28 cellular contexts compared by ENCODE assay signal in the genomic region with DNA sequence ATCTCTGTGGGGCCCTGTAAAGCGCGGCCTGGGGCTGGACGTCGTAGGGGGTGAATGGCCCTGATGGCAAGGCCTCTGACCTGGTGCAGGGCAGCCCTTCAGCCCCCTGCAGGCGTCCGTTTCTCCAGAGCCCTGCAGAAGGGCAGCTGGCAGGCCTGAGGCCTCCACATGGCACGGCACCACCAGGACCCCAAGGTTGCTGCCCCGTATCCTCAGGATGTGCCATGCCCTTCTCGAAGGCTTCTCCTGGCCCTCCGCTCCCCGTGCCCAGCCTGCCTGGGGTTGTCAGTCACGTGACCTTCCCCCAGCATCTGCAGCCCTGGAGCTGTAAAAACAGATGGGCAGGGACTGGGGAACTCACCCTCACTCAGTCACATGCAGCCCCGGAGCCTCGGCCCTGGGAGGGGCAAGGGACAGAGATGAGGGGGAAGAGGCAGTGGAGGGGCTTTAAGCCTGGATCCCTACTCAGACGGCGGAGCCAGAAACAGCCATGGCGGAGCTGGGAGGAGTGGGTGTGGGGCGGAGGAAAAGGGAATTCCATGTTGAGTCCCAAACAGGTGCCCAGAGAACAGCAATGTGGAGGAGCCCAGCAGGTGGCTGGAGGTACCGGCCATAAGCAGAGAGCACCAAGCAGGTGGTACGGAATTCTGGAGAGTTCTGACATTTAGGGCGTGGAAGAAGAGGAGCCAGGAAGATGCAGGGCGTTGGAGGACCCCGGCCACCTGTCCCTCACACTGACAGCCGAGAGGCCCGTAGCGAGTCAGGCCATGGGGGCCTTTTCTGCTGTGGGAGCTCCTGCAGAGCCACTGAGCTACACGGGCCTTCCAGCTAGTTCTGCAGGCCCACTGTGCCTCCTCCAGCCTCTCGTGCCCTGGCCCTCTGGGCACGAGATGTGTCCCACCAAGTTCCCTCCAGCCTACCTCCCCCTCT.
DNase-seq lines count a peak whose midpoint lies in the region; ATAC-seq, FAIRE-seq and TF ChIP-seq lines count a peak whose summit lies in the region.
"Had no signal": no experiment of that assay in that cellular context is flagged by ENCODE, and none has a peak within 500 bp of the region (broad histone marks: within the 10 kb centered on the region; RNA-seq: fewer than 3 reads in every experiment).

No MANE protein-coding gene starts in this region.

- no peak for ATAC-seq in natural killer cell treated with Interleukin-12 subunit alpha and Interleukin-12 subunit beta and Interleukin-15 and Interleukin-18, amount 100 ng/mL, for 72 hours
- ATAC-seq in natural killer cell = no peak
- no peak for ATAC-seq in Panc1
- ATAC-seq in aorta (ENCODE audit: low FRiP score) = no peak
- ATAC-seq in HG03045 (IDR thresholded peaks at IDR 0.05; ENCODE audit: unreplicated experiment) = no peak
- no peak for ATAC-seq in HG03095 (IDR thresholded peaks at IDR 0.05; ENCODE audit: unreplicated experiment)
- ATAC-seq: body of pancreas; left colon; naive thymus-derived CD4-positive, alpha-beta T cell had no signal

- in situ Hi-C loops in Panc1 (cut with HindIII; ENCODE audit: low pct_unique_long_range_greater_than_20kb, low sequenced_read_pairs) = no loop called here

- H3K9me3 ChIP-seq in Panc1 (ENCODE audit: control insufficient read depth, insufficient read depth, low read depth, low read length) = no peaks in the 10 kb centered on the region
- H3K9me3 ChIP-seq in kidney (ENCODE audit: control insufficient read depth in 1 of 2, low read length in 2 of 2) = no peaks in the 10 kb centered on the region
- no peaks in the 10 kb centered on the region for H3K9me3 ChIP-seq in aorta (ENCODE audit: control insufficient read depth, low read length)
- H3K9me3 ChIP-seq: BE2C, body of pancreas, thyroid gland had no signal

- H3K4me3 Mint-ChIP-seq in natural killer cell treated with Interleukin-12 subunit alpha and Interleukin-12 subunit beta and Interleukin-15 and Interleukin-18, amount 100 ng/mL, for 72 hours = no peak overlapping the region
- H3K4me3 Mint-ChIP-seq in natural killer cell = no peak overlapping the region
- H3K4me3 Mint-ChIP-seq: activated B cell treated with CpG ODN at 0.5 μM for 24 hours; mesothelial cell of epicardium; naive thymus-derived CD4-positive, alpha-beta T cell; stimulated activated naive CD8-positive, alpha-beta T cell treated with anti-CD3 and anti-CD28 coated beads, Interleukin-15, Interleukin-2, amounts not matched to agents 100 ng/mL and 50 ng/mL, for 24 hours had no signal

- H3K27me3 Mint-ChIP-seq in natural killer cell treated with Interleukin-12 subunit alpha and Interleukin-12 subunit beta and Interleukin-15 and Interleukin-18, amount 100 ng/mL, for 72 hours = no peaks in the 10 kb centered on the region
- no peaks in the 10 kb centered on the region for H3K27me3 Mint-ChIP-seq in natural killer cell (ENCODE audit: low read depth in 2 of 2)
- H3K27me3 Mint-ChIP-seq: activated B cell treated with CpG ODN at 0.5 μM for 24 hours; naive thymus-derived CD4-positive, alpha-beta T cell; stimulated activated naive CD8-positive, alpha-beta T cell treated with anti-CD3 and anti-CD28 coated beads, Interleukin-15, Interleukin-2, amounts not matched to agents 100 ng/mL and 50 ng/mL, for 24 hours had no signal

- CTCF ChIA-PET in Panc1 (lab: Charles Lee) = no interaction called here

- no peaks in the 10 kb centered on the region for H3K36me3 Mint-ChIP-seq in natural killer cell treated with Interleukin-12 subunit alpha and Interleukin-12 subunit beta and Interleukin-15 and Interleukin-18, amount 100 ng/mL, for 72 hours
- no peaks in the 10 kb centered on the region for H3K36me3 Mint-ChIP-seq in natural killer cell
- H3K36me3 Mint-ChIP-seq: mesothelial cell of epicardium had no signal

- H3K9me3 Mint-ChIP-seq in natural killer cell treated with Interleukin-12 subunit alpha and Interleukin-12 subunit beta and Interleukin-15 and Interleukin-18, amount 100 ng/mL, for 72 hours = no peaks in the 10 kb centered on the region
- H3K9me3 Mint-ChIP-seq in natural killer cell = no peaks in the 10 kb centered on the region
- H3K9me3 Mint-ChIP-seq: activated B cell treated with CpG ODN at 0.5 μM for 24 hours; mesothelial cell of epicardium; stimulated activated naive CD8-positive, alpha-beta T cell treated with anti-CD3 and anti-CD28 coated beads, Interleukin-15, Interleukin-2, amounts not matched to agents 100 ng/mL and 50 ng/mL, for 24 hours had no signal

- intact Hi-C loops in natural killer cell (cut with micrococcal nuclease) = no loop called here
- intact Hi-C loops in Panc1 (cut with micrococcal nuclease; ENCODE audit: unreplicated experiment) = no loop called here
- intact Hi-C loops in kidney (cut with DNase I) = no loop called here
- intact Hi-C loops in aorta (cut with DNase I) = no loop called here

- FAIRE-seq in kidney (lab: Jason Lieb, UNC) = no peak
- FAIRE-seq: GM12891, H54 had no signal

- H3K4me1 ChIP-seq in Panc1 (ENCODE audit: control insufficient read depth, insufficient read depth, low read length) (peaks cover 33% of the 10 kb centered on the region), kidney (ENCODE audit: control insufficient read depth in 1 of 2, insufficient read depth in 1 of 2, low read depth in 1 of 2, low read length in 2 of 2) (peaks cover 16 to 21% of the 10 kb centered on the region in 2 donors), aorta (ENCODE audit: control insufficient read depth in 1 of 2, insufficient read depth in 2 of 2, low read length in 2 of 2) (no peaks in the 10 kb centered on the region)

- H3K36me3 ChIP-seq in Panc1 (ENCODE audit: control insufficient read depth, insufficient read depth, low read length) (no peaks in the 10 kb centered on the region), kidney (ENCODE audit: control insufficient read depth in 1 of 2, insufficient read depth in 2 of 2, low read length in 2 of 2) (no peaks in the 10 kb centered on the region), aorta (ENCODE audit: control insufficient read depth in 1 of 2, insufficient read depth in 2 of 2, low read length in 1 of 2) (no peaks in the 10 kb centered on the region)
- H3K36me3 ChIP-seq: BE2C, thyroid gland had no signal

- peak overlapping the region; percentile 14 for H3K27ac ChIP-seq in Panc1 (ENCODE audit: low read length)
- H3K27ac ChIP-seq in kidney (ENCODE audit: low read depth in 2 of 2, low read length in 2 of 2) = no peak overlapping the region
- H3K27ac ChIP-seq in aorta (ENCODE audit: low read depth in 1 of 2, low read length in 2 of 2) = no peak overlapping the region
- H3K27ac ChIP-seq: body of pancreas, HL-60, thyroid gland had no signal

- H3K9ac ChIP-seq in kidney (ENCODE audit: low read length in 2 of 2) = no peak overlapping the region

- 91 to 92% methylated on average over 28 to 29 of the region's 29 CpGs for WGBS in aorta, 2 donors

- DNase-seq in natural killer cell treated with Interleukin-12 subunit alpha and Interleukin-12 subunit beta and Interleukin-15 and Interleukin-18, amount 100 ng/mL, for 72 hours (ENCODE audit: low spot score) = peak; percentile 38
- DNase-seq in natural killer cell = no peak
- DNase-seq in Panc1 (ENCODE audit: low read depth, low spot score) = no peak
- peak; percentile 71 for DNase-seq in kidney
- DNase-seq in aorta = peak; percentile 33 to 66
- no peak for DNase-seq in activated T-cell treated with anti-CD3 and anti-CD28 coated beads, Interleukin-2, amount 50 U/mL, for 1 hour
- DNase-seq: activated B cell treated with CpG ODN at 0.5 μM for 24 hours; activated CD4-positive, alpha-beta T cell treated with anti-CD3 and anti-CD28 coated beads, Interleukin-2, amount 50 U/mL, for 48 hours; activated gamma-delta T cell; BE2C; body of pancreas; effector CD4-positive, alpha-beta T cell; foreskin fibroblast; left colon; NCI-H1105 treated with DMSO at 0.1 percent for 48 hours; NCI-H2081; NCI-H526; RPMI8226; T1000; thyroid gland had no signal

- POLR2A ChIA-PET in Panc1 (lab: Charles Lee) = no interaction called here

- no peak overlapping the region for H3K4me3 ChIP-seq in Panc1 (ENCODE audit: low read depth in 2 of 2, low read length in 2 of 2)
- H3K4me3 ChIP-seq in kidney (ENCODE audit: low read length in 2 of 2) = no peak overlapping the region
- H3K4me3 ChIP-seq in aorta (ENCODE audit: low read length in 2 of 2) = no peak overlapping the region
- H3K4me3 ChIP-seq: body of pancreas, thyroid gland had no signal

- H3K4me1 Mint-ChIP-seq in natural killer cell treated with Interleukin-12 subunit alpha and Interleukin-12 subunit beta and Interleukin-15 and Interleukin-18, amount 100 ng/mL, for 72 hours (ENCODE audit: low read depth in 2 of 2) = peaks cover 0 to 15% of the 10 kb centered on the region in 2 donors
- H3K4me1 Mint-ChIP-seq in natural killer cell = peaks cover 13% of the 10 kb centered on the region in 2 donors

- no peaks in the 10 kb centered on the region for H3K27me3 ChIP-seq in Panc1 (ENCODE audit: control insufficient read depth, insufficient read depth, low read length)
- H3K27me3 ChIP-seq in aorta (ENCODE audit: control insufficient read depth in 1 of 2, insufficient read depth in 2 of 2, low read length in 1 of 2) = no peaks in the 10 kb centered on the region
- H3K27me3 ChIP-seq: BE2C, body of pancreas, thyroid gland had no signal

- TF ChIP-seq CTCF in natural killer cell (IDR thresholded peaks at IDR 0.05) (no peak), Panc1 (IDR thresholded peaks at IDR 0.05) (no peak), kidney (IDR thresholded peaks at IDR 0.05; ENCODE audit: borderline replicate concordance, extremely low read depth, insufficient read depth) (no peak)

- no TSS peak for BruUV-seq in Panc1 (replicated peaks; lab: Mats Ljungman, UMichigan)

- H3K27ac Mint-ChIP-seq in natural killer cell treated with Interleukin-12 subunit alpha and Interleukin-12 subunit beta and Interleukin-15 and Interleukin-18, amount 100 ng/mL, for 72 hours = no peak overlapping the region
- H3K27ac Mint-ChIP-seq in natural killer cell = no peak overlapping the region
- H3K27ac Mint-ChIP-seq: activated B cell treated with CpG ODN at 0.5 μM for 24 hours; mesothelial cell of epicardium; stimulated activated naive CD8-positive, alpha-beta T cell treated with anti-CD3 and anti-CD28 coated beads, Interleukin-15, Interleukin-2, amounts not matched to agents 100 ng/mL and 50 ng/mL, for 24 hours had no signal

Comparison
In these comparisons a context has a peak if more than half of its experiments do, and no peak if none do; other contexts are left out.
1. DNase-seq: peak in natural killer cell treated with Interleukin-12 subunit alpha and Interleukin-12 subunit beta and Interleukin-15 and Interleukin-18, amount 100 ng/mL, for 72 hours (single experiment), kidney (single experiment) and aorta (2 of 2); none in natural killer cell (single experiment), Panc1 (single experiment) and activated T-cell treated with anti-CD3 and anti-CD28 coated beads, Interleukin-2, amount 50 U/mL, for 1 hour (single experiment).